ENCODE assay signal across 15 cellular contexts in genomic region chr6:135008941-135009290, GRCh38. TPM values are rescaled to one million over a fixed set of nuclear protein-coding genes. Genes with fewer than 3 reads are reported as not detected.
DNase-seq lines count a peak whose midpoint lies in the region; ATAC-seq and TF ChIP-seq lines count a peak whose summit lies in the region.
"Had no signal": no experiment of that assay in that cellular context is flagged by ENCODE, and none has a peak within 500 bp of the region (broad histone marks: within the 10 kb centered on the region; RNA-seq: fewer than 3 reads in every experiment).

No MANE protein-coding gene starts in this region.

- peak; percentile 9 for ATAC-seq in GM19455 (IDR thresholded peaks at IDR 0.05; ENCODE audit: unreplicated experiment)
- ATAC-seq in HG03439 (IDR thresholded peaks at IDR 0.05; ENCODE audit: unreplicated experiment): peak; percentile 20

- DNase-seq in GM13976 (ENCODE audit: low spot score): peak; percentile 16
- no peak for DNase-seq in hepatocyte (ENCODE audit: low spot score)
- no peak for DNase-seq in GM19240 (ENCODE audit: insufficient read length, low spot score)
- no peak for DNase-seq in KBM-7
- no peak for DNase-seq in stimulated activated naive CD4-positive, alpha-beta T cell (lab: John Stamatoyannopoulos, UW)
- DNase-seq: activated CD4-positive, alpha-beta T cell treated with anti-CD3 and anti-CD28 coated beads, Interleukin-2, amount 50 U/mL, for 4 hours; AML-193; effector memory CD4-positive, alpha-beta T cell; hypothalamus; NCI-H1105 treated with DMSO at 0.1 percent for 48 hours; occipital lobe; RPMI8226; testis had no signal

- in situ Hi-C loops in GM13976 (cut with MboI; ENCODE audit: low sequenced_read_pairs, unreplicated experiment): loop anchor here (25.0 kb wide), 1 partner anchor 428 kb away; no protein-coding TSS in a partner anchor
- in situ Hi-C loops in KBM-7 (cut with MboI; ENCODE audit: low pct_unique_long_range_greater_than_20kb, low sequenced_read_pairs): no loop called here

- no peak overlapping the region for H3K4me3 ChIP-seq in hepatocyte
- H3K4me3 ChIP-seq: testis had no signal

- H3K36me3 ChIP-seq in hepatocyte (replicated peaks; ENCODE audit: insufficient read depth, low read depth): no peaks in the 10 kb centered on the region

- peaks cover 5% of the 10 kb centered on the region for H3K79me2 ChIP-seq in hepatocyte

- no peaks in the 10 kb centered on the region for H3K9me3 ChIP-seq in hepatocyte (ENCODE audit: low read depth)
- H3K9me3 ChIP-seq: testis had no signal

- peak overlapping the region; percentile 26 for H3K4me2 ChIP-seq in hepatocyte

- H4K20me1 ChIP-seq in hepatocyte (ENCODE audit: insufficient read depth, poor library complexity, severe bottlenecking): no peaks in the 10 kb centered on the region

- H3K4me1 ChIP-seq in hepatocyte (ENCODE audit: insufficient read depth): peaks cover 5% of the 10 kb centered on the region
- H3K4me1 ChIP-seq: testis had no signal

- H3K27ac ChIP-seq in hepatocyte: peak overlapping the region; percentile 35
- H3K27ac ChIP-seq: testis had no signal

- no peaks in the 10 kb centered on the region for H3K9me2 ChIP-seq in hepatocyte (replicated peaks; ENCODE audit: insufficient read depth)

- H2AFZ ChIP-seq in hepatocyte: no peak overlapping the region

- 78% methylated on average over 1 of the region's 1 CpG for WGBS in hepatocyte (ENCODE audit: low lambda C conversion rate, missing lambda C conversion rate)

- H3K27me3 ChIP-seq in hepatocyte: no peaks in the 10 kb centered on the region
- H3K27me3 ChIP-seq: testis had no signal

- no peak for TF ChIP-seq CTCF in GM13976 (IDR thresholded peaks at IDR 0.05; ENCODE audit: borderline replicate concordance, control extremely low read depth, extremely low read depth, insufficient read depth, missing control alignments)
- no peak for TF ChIP-seq CTCF in hepatocyte (IDR thresholded peaks at IDR 0.05; ENCODE audit: poor library complexity)

RNA-seq across cellular contexts. Expression of gene HBS1L, which starts 45.7 kb away (rescaled TPM):
- total RNA-seq in hepatocyte: 70.0 and 70.6 TPM in 2 replicates
- polyA plus RNA-seq in hepatocyte: 43.0 and 44.5 TPM in 2 replicates

RNA-seq across cellular contexts. Expression of gene ALDH8A1, which starts 59.0 kb away (rescaled TPM):
- total RNA-seq in hepatocyte: 9.9 and 11.0 TPM in 2 replicates
- 5.3 and 8.0 TPM in 2 replicates for polyA plus RNA-seq in hepatocyte
